ENCODE assay signal across 8 cellular contexts in the genomic region with DNA sequence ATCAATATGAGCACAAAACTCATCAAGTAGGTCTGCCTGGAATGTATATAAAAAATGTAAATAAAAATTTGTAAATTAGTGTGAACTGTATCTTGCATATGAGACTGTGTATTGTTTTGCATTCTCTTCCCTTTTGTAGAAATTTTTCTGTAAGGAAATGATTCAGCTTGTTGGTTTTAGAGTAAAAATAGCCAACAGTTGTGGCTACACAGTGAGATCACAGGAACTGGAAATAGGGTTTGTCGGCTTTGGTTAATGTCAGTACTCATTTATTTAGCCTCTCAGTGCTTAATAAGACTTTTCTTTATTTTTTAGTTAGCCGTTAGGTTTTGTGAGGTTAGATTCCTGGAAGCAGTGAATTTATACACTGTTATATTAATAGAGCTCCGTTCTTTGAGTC.
A peak's percentile ranks its signal among the peaks of the same experiment; 100 is the strongest.
DNase-seq lines count a peak whose midpoint lies in the region; ATAC-seq and TF ChIP-seq lines count a peak whose summit lies in the region.

No MANE protein-coding gene starts in this region.

- H3K4me2 ChIP-seq in mesendoderm (ENCODE audit: low read length) = no peak overlapping the region

- peak; percentile 76 for DNase-seq in ELR (ENCODE audit: low read depth)
- peak; percentile 20 for DNase-seq in HS-27A (ENCODE audit: low read depth)
- peak; percentile 62 to 84 for DNase-seq in cardiac fibroblast (ENCODE audit: low read depth in 2 of 2)
- DNase-seq in stimulated activated effector memory CD8-positive, alpha-beta T cell treated with anti-CD3 and anti-CD28 coated beads, Interleukin-12 subunit alpha, Interleukin-12 subunit beta, amount 100 ng/mL, for 72 hours (ENCODE audit: low spot score in 2 of 2) = no peak
- no peak for DNase-seq in Peyer's patch
- no peak for DNase-seq in mesendoderm
- DNase-seq in mesothelial cell of epicardium (ENCODE audit: low spot score in 2 of 2, unreplicated experiment in 2 of 2) = no peak

- H3K4me1 ChIP-seq in Peyer's patch = peaks cover 0 to 7% (median 0%) of the 10 kb centered on the region in 4 donors
- no peaks in the 10 kb centered on the region for H3K4me1 ChIP-seq in mesendoderm (ENCODE audit: control insufficient read depth, low read depth, low read length)

- H3K4ac ChIP-seq in mesendoderm (ENCODE audit: low read depth, low read length) = no peak overlapping the region

- peak overlapping the region; percentile 5 for H3K4me3 Mint-ChIP-seq in stimulated activated effector memory CD8-positive, alpha-beta T cell treated with anti-CD3 and anti-CD28 coated beads, Interleukin-12 subunit alpha, Interleukin-12 subunit beta, amount 100 ng/mL, for 72 hours
- no peak overlapping the region for H3K4me3 Mint-ChIP-seq in mesothelial cell of epicardium

- H4K8ac ChIP-seq in mesendoderm (ENCODE audit: low read depth, low read length) = no peak overlapping the region

- no peak overlapping the region for H3K23ac ChIP-seq in mesendoderm (ENCODE audit: low read length)

- H4K5ac ChIP-seq in mesendoderm (ENCODE audit: low read length) = no peak overlapping the region

- H2BK15ac ChIP-seq in mesendoderm (replicated peaks; ENCODE audit: low read depth) = no peak overlapping the region

- H3K9me3 Mint-ChIP-seq in stimulated activated effector memory CD8-positive, alpha-beta T cell treated with anti-CD3 and anti-CD28 coated beads, Interleukin-12 subunit alpha, Interleukin-12 subunit beta, amount 100 ng/mL, for 72 hours = peaks cover 2% of the 10 kb centered on the region
- H3K9me3 Mint-ChIP-seq in mesothelial cell of epicardium = peaks cover 5% of the 10 kb centered on the region

- H3K27ac Mint-ChIP-seq in stimulated activated effector memory CD8-positive, alpha-beta T cell treated with anti-CD3 and anti-CD28 coated beads, Interleukin-12 subunit alpha, Interleukin-12 subunit beta, amount 100 ng/mL, for 72 hours = no peak overlapping the region
- H3K27ac Mint-ChIP-seq in mesothelial cell of epicardium = no peak overlapping the region

- H3K36me3 Mint-ChIP-seq in stimulated activated effector memory CD8-positive, alpha-beta T cell treated with anti-CD3 and anti-CD28 coated beads, Interleukin-12 subunit alpha, Interleukin-12 subunit beta, amount 100 ng/mL, for 72 hours = peaks cover 52% of the 10 kb centered on the region
- H3K36me3 Mint-ChIP-seq in mesothelial cell of epicardium = peaks cover 16% of the 10 kb centered on the region

- H3K27me3 Mint-ChIP-seq in mesothelial cell of epicardium (ENCODE audit: low read depth) = no peaks in the 10 kb centered on the region

- no peaks in the 10 kb centered on the region for H3K27me3 ChIP-seq in Peyer's patch
- H3K27me3 ChIP-seq in mesendoderm (ENCODE audit: insufficient read depth, low read length, poor library complexity) = no peaks in the 10 kb centered on the region

- H3K9ac ChIP-seq in mesendoderm (ENCODE audit: low read length) = no peak overlapping the region

- no peak overlapping the region for H3K18ac ChIP-seq in mesendoderm (ENCODE audit: low read length)

- H2BK120ac ChIP-seq in mesendoderm (ENCODE audit: low read depth, low read length) = no peak overlapping the region

- H3K4me3 ChIP-seq in cardiac fibroblast (replicated peaks in 1 of 2; ENCODE audit: low read depth in 2 of 2, low read length in 2 of 2) (no peak overlapping the region), Peyer's patch (no peak overlapping the region), mesendoderm (ENCODE audit: low read length) (no peak overlapping the region)

- WGBS in mesendoderm (ENCODE audit: extremely low coverage, insufficient coverage, low lambda C conversion rate) = no CpG with 5 or more reads among the region's 3 CpGs

- no peaks in the 10 kb centered on the region for H3K79me1 ChIP-seq in mesendoderm (ENCODE audit: low read length)

- H2BK5ac ChIP-seq in mesendoderm (ENCODE audit: low read length) = no peak overlapping the region

- peak; percentile 82 for ATAC-seq in GM21447 (IDR thresholded peaks at IDR 0.05; ENCODE audit: unreplicated experiment)
- peak; percentile 99 for ATAC-seq in stimulated activated effector memory CD8-positive, alpha-beta T cell treated with anti-CD3 and anti-CD28 coated beads, Interleukin-12 subunit alpha, Interleukin-12 subunit beta, amount 100 ng/mL, for 72 hours

- peaks cover 25% of the 10 kb centered on the region for H3K4me1 Mint-ChIP-seq in stimulated activated effector memory CD8-positive, alpha-beta T cell treated with anti-CD3 and anti-CD28 coated beads, Interleukin-12 subunit alpha, Interleukin-12 subunit beta, amount 100 ng/mL, for 72 hours
- H3K4me1 Mint-ChIP-seq in mesothelial cell of epicardium = no peaks in the 10 kb centered on the region

- H3K79me2 ChIP-seq in mesendoderm (ENCODE audit: control insufficient read depth, insufficient read depth, low read length) = no peaks in the 10 kb centered on the region

- H3K27ac ChIP-seq in Peyer's patch (no peak overlapping the region), mesendoderm (ENCODE audit: low read depth, low read length) (no peak overlapping the region)

- TF ChIP-seq CTCF in cardiac fibroblast (IDR thresholded peaks at IDR 0.05; ENCODE audit: low read depth, low read length) = no peak
- no peak for TF ChIP-seq CTCF in Peyer's patch (IDR thresholded peaks at IDR 0.05)
- no peak for TF ChIP-seq CTCF in mesothelial cell of epicardium (IDR thresholded peaks at IDR 0.05; ENCODE audit: unreplicated experiment)

- peaks cover 0 to 10% (median 0%) of the 10 kb centered on the region in 3 donors for H3K36me3 ChIP-seq in Peyer's patch
- H3K36me3 ChIP-seq in mesendoderm (ENCODE audit: control insufficient read depth, insufficient read depth, low read length) = no peaks in the 10 kb centered on the region

- H3K9me3 ChIP-seq in Peyer's patch = peaks cover 0 to under 1% (median 0%) of the 10 kb centered on the region in 4 donors

- no peak overlapping the region for H2AK5ac ChIP-seq in mesendoderm (ENCODE audit: low read length)

- no peak overlapping the region for H3K56ac ChIP-seq in mesendoderm (ENCODE audit: low read length)

- TF ChIP-seq POLR2A in Peyer's patch (IDR thresholded peaks at IDR 0.05) = no peak

Comparison
In these comparisons a context has a peak if more than half of its experiments do, and no peak if none do; other contexts are left out.
1. DNase-seq: peak in ELR (single experiment), HS-27A (single experiment) and cardiac fibroblast (2 of 2); none in stimulated activated effector memory CD8-positive, alpha-beta T cell treated with anti-CD3 and anti-CD28 coated beads, Interleukin-12 subunit alpha, Interleukin-12 subunit beta, amount 100 ng/mL, for 72 hours (0 of 2), Peyer's patch (0 of 3), mesendoderm (single experiment) and mesothelial cell of epicardium (0 of 2).